In genomic region chr12:4751654-4752053, GRCh38 we compare ENCODE assay signal across 3 cellular contexts. TPM values are rescaled to one million over a fixed set of nuclear protein-coding genes. Genes with fewer than 3 reads are reported as not detected.
"Had no signal": no experiment of that assay in that cellular context is flagged by ENCODE, and none has a peak within 500 bp of the region (broad histone marks: within the 10 kb centered on the region; RNA-seq: fewer than 3 reads in every experiment).

No MANE protein-coding gene starts in this region.

RNA-seq across cellular contexts. Expression of gene GALNT8, which starts 31.5 kb away (rescaled TPM):
- total RNA-seq: left lobe of liver, myocyte had no signal
- polyA plus RNA-seq: mammary epithelial cell had no signal
